1 cellular context compared by ENCODE assay signal in genomic region chr1:92817137-92817697, GRCh38.
A peak's percentile ranks its signal among the peaks of the same experiment; 100 is the strongest.
TF ChIP-seq lines count a peak whose summit lies in the region.

No MANE protein-coding gene starts in this region.

TF ChIP-seq in K562, 482 proteins besides CTCF, POLR2A, EP300 and RAD21 (continued from another document):
- TF ChIP-seq ZNF24 (IDR thresholded peaks at IDR 0.05), result no peak
- no peak for TF ChIP-seq SMARCA4 (IDR thresholded peaks at IDR 0.05)
- no peak for TF ChIP-seq USF1 (CRISPR knock-in tag; IDR thresholded peaks at IDR 0.05)
- TF ChIP-seq ZNF316 (IDR thresholded peaks at IDR 0.05), result peak; percentile 53; the same call in 1 of the 2 replicates
- no peak for TF ChIP-seq ARNT (IDR thresholded peaks at IDR 0.05)
